In the genomic region with DNA sequence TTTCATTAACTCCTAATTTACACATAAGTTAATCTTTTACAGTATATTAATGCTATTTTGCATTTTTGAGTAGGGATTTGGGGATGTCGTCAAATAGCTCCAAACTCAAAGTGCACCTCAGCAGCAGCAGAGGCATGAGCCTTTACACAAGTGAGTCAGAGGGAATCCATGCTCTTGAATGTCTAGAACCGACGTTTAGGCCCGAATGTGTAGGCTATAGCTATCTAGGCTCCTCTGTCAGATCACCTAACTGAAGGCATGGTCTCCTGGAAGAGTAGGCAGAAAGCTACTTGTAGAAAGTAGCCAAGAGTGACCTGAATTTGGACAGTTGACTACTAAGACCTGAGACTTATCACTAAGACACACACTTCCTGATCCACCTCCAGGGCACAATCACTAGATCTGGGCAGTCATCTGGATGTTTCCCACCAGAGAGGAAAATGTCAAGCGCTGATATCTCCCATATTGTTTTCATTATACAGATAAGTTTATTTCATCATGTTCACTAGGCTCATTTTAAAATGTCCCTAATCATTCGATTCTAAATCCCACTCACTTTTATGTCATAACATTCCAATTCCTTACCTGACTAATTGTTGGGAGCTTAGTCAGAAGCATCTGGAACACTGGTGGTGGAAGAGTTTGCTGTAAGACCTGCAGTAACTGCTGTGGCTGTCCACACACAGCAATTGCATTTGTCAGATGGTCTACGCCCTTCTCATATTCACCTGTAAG, we compare ENCODE assay signal across 1 cellular context.
TF ChIP-seq lines count a peak whose summit lies in the region.

No MANE protein-coding gene starts in this region.

TF ChIP-seq in K562, 482 proteins besides CTCF, POLR2A, EP300 and RAD21 (continued from another document and continues in another):
- TF ChIP-seq, protein P1, sequence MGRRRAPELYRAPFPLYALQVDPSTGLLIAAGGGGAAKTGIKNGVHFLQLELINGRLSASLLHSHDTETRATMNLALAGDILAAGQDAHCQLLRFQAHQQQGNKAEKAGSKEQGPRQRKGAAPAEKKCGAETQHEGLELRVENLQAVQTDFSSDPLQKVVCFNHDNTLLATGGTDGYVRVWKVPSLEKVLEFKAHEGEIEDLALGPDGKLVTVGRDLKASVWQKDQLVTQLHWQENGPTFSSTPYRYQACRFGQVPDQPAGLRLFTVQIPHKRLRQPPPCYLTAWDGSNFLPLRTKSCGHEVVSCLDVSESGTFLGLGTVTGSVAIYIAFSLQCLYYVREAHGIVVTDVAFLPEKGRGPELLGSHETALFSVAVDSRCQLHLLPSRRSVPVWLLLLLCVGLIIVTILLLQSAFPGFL (CRISPR knock-in tag; IDR thresholded peaks at IDR 0.05) = no peak
- TF ChIP-seq, protein P2, sequence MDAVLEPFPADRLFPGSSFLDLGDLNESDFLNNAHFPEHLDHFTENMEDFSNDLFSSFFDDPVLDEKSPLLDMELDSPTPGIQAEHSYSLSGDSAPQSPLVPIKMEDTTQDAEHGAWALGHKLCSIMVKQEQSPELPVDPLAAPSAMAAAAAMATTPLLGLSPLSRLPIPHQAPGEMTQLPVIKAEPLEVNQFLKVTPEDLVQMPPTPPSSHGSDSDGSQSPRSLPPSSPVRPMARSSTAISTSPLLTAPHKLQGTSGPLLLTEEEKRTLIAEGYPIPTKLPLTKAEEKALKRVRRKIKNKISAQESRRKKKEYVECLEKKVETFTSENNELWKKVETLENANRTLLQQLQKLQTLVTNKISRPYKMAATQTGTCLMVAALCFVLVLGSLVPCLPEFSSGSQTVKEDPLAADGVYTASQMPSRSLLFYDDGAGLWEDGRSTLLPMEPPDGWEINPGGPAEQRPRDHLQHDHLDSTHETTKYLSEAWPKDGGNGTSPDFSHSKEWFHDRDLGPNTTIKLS (IDR thresholded peaks at IDR 0.05; ENCODE audit: borderline replicate concordance, low read depth) = 0 out of 2 replicates have a peak, but pooled peaks have one; percentile 16
- TF ChIP-seq ZEB2 (IDR thresholded peaks at IDR 0.05) (peak; percentile 94), ARID1B (IDR thresholded peaks at IDR 0.05) (peak; percentile 95), MYNN (IDR thresholded peaks at IDR 0.05) (no peak; the same call in 1 of the 2 replicates), MYNN (CRISPR knock-in tag; IDR thresholded peaks at IDR 0.05) (no peak), STAG1 (CRISPR knock-in tag; IDR thresholded peaks at IDR 0.05; ENCODE audit: borderline replicate concordance) (no peak), L3MBTL2 (IDR thresholded peaks at IDR 0.05) (peak; percentile 36; the same call in 1 of the 2 replicates), HNRNPLL (IDR thresholded peaks at IDR 0.05; ENCODE audit: low read depth, low read length, poor library complexity, severe bottlenecking) (peak; percentile 31), HDGF (IDR thresholded peaks at IDR 0.05) (no peak), NRF1 (conservative IDR thresholded peaks at IDR 0.05 in 1 of 2, IDR thresholded peaks at IDR 0.05 in 1 of 2) (peak in 1 of 2 experiments; percentile 24; a peak in 1 of 4 replicates), EWSR1 (IDR thresholded peaks at IDR 0.05; ENCODE audit: borderline replicate concordance, low read depth, partially characterized antibody) (no peak), HSF4 (CRISPR knock-in tag; IDR thresholded peaks at IDR 0.05; ENCODE audit: borderline replicate concordance) (no peak), CBX1 (IDR thresholded peaks at IDR 0.05; ENCODE audit: low read depth) (no peak), POLR2AphosphoS5 (IDR thresholded peaks at IDR 0.05; ENCODE audit: control insufficient read depth, insufficient read depth, low read depth, low read length) (peak; percentile 82; the same call in 1 of the 2 replicates), ZKSCAN8 (CRISPR knock-in tag; IDR thresholded peaks at IDR 0.05) (no peak), RAD51 (IDR thresholded peaks at IDR 0.05; ENCODE audit: borderline replicate concordance, low read depth) (0 out of 2 replicates have a peak, but pooled peaks have one; percentile 28), ZNF717 (CRISPR knock-in tag; IDR thresholded peaks at IDR 0.05) (no peak), STAT5A (IDR thresholded peaks at IDR 0.05; ENCODE audit: borderline replicate concordance, low read length) (peak; percentile 73; the same call in 1 of the 2 replicates), GTF2B (IDR thresholded peaks at IDR 0.05; ENCODE audit: extremely low read depth, insufficient read length) (no peak), GATA2 (CRISPR knock-in tag; IDR thresholded peaks at IDR 0.05) (peak; percentile 77)
- TF ChIP-seq, protein P3, sequence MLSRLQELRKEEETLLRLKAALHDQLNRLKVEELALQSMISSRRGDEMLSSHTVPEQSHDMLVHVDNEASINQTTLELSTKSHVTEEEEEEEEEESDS (CRISPR knock-in tag; IDR thresholded peaks at IDR 0.05) = no peak
- TF ChIP-seq, protein P4, sequence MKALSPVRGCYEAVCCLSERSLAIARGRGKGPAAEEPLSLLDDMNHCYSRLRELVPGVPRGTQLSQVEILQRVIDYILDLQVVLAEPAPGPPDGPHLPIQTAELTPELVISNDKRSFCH (CRISPR knock-in tag; IDR thresholded peaks at IDR 0.05) = no peak
- TF ChIP-seq, protein P4 (tag; IDR thresholded peaks at IDR 0.05) = peak; percentile 84
- TF ChIP-seq, protein P5, sequence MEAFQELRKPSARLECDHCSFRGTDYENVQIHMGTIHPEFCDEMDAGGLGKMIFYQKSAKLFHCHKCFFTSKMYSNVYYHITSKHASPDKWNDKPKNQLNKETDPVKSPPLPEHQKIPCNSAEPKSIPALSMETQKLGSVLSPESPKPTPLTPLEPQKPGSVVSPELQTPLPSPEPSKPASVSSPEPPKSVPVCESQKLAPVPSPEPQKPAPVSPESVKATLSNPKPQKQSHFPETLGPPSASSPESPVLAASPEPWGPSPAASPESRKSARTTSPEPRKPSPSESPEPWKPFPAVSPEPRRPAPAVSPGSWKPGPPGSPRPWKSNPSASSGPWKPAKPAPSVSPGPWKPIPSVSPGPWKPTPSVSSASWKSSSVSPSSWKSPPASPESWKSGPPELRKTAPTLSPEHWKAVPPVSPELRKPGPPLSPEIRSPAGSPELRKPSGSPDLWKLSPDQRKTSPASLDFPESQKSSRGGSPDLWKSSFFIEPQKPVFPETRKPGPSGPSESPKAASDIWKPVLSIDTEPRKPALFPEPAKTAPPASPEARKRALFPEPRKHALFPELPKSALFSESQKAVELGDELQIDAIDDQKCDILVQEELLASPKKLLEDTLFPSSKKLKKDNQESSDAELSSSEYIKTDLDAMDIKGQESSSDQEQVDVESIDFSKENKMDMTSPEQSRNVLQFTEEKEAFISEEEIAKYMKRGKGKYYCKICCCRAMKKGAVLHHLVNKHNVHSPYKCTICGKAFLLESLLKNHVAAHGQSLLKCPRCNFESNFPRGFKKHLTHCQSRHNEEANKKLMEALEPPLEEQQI (IDR thresholded peaks at IDR 0.05) = no peak
- TF ChIP-seq, protein P6, sequence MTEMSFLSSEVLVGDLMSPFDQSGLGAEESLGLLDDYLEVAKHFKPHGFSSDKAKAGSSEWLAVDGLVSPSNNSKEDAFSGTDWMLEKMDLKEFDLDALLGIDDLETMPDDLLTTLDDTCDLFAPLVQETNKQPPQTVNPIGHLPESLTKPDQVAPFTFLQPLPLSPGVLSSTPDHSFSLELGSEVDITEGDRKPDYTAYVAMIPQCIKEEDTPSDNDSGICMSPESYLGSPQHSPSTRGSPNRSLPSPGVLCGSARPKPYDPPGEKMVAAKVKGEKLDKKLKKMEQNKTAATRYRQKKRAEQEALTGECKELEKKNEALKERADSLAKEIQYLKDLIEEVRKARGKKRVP (CRISPR knock-in tag; IDR thresholded peaks at IDR 0.05) = no peak
- TF ChIP-seq, protein P7, sequence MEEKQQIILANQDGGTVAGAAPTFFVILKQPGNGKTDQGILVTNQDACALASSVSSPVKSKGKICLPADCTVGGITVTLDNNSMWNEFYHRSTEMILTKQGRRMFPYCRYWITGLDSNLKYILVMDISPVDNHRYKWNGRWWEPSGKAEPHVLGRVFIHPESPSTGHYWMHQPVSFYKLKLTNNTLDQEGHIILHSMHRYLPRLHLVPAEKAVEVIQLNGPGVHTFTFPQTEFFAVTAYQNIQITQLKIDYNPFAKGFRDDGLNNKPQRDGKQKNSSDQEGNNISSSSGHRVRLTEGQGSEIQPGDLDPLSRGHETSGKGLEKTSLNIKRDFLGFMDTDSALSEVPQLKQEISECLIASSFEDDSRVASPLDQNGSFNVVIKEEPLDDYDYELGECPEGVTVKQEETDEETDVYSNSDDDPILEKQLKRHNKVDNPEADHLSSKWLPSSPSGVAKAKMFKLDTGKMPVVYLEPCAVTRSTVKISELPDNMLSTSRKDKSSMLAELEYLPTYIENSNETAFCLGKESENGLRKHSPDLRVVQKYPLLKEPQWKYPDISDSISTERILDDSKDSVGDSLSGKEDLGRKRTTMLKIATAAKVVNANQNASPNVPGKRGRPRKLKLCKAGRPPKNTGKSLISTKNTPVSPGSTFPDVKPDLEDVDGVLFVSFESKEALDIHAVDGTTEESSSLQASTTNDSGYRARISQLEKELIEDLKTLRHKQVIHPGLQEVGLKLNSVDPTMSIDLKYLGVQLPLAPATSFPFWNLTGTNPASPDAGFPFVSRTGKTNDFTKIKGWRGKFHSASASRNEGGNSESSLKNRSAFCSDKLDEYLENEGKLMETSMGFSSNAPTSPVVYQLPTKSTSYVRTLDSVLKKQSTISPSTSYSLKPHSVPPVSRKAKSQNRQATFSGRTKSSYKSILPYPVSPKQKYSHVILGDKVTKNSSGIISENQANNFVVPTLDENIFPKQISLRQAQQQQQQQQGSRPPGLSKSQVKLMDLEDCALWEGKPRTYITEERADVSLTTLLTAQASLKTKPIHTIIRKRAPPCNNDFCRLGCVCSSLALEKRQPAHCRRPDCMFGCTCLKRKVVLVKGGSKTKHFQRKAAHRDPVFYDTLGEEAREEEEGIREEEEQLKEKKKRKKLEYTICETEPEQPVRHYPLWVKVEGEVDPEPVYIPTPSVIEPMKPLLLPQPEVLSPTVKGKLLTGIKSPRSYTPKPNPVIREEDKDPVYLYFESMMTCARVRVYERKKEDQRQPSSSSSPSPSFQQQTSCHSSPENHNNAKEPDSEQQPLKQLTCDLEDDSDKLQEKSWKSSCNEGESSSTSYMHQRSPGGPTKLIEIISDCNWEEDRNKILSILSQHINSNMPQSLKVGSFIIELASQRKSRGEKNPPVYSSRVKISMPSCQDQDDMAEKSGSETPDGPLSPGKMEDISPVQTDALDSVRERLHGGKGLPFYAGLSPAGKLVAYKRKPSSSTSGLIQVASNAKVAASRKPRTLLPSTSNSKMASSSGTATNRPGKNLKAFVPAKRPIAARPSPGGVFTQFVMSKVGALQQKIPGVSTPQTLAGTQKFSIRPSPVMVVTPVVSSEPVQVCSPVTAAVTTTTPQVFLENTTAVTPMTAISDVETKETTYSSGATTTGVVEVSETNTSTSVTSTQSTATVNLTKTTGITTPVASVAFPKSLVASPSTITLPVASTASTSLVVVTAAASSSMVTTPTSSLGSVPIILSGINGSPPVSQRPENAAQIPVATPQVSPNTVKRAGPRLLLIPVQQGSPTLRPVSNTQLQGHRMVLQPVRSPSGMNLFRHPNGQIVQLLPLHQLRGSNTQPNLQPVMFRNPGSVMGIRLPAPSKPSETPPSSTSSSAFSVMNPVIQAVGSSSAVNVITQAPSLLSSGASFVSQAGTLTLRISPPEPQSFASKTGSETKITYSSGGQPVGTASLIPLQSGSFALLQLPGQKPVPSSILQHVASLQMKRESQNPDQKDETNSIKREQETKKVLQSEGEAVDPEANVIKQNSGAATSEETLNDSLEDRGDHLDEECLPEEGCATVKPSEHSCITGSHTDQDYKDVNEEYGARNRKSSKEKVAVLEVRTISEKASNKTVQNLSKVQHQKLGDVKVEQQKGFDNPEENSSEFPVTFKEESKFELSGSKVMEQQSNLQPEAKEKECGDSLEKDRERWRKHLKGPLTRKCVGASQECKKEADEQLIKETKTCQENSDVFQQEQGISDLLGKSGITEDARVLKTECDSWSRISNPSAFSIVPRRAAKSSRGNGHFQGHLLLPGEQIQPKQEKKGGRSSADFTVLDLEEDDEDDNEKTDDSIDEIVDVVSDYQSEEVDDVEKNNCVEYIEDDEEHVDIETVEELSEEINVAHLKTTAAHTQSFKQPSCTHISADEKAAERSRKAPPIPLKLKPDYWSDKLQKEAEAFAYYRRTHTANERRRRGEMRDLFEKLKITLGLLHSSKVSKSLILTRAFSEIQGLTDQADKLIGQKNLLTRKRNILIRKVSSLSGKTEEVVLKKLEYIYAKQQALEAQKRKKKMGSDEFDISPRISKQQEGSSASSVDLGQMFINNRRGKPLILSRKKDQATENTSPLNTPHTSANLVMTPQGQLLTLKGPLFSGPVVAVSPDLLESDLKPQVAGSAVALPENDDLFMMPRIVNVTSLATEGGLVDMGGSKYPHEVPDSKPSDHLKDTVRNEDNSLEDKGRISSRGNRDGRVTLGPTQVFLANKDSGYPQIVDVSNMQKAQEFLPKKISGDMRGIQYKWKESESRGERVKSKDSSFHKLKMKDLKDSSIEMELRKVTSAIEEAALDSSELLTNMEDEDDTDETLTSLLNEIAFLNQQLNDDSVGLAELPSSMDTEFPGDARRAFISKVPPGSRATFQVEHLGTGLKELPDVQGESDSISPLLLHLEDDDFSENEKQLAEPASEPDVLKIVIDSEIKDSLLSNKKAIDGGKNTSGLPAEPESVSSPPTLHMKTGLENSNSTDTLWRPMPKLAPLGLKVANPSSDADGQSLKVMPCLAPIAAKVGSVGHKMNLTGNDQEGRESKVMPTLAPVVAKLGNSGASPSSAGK (IDR thresholded peaks at IDR 0.05) = peak; percentile 60
